29 cellular contexts compared by ENCODE assay signal in genomic region chr18:22273101-22274039, GRCh38.
"Had no signal": no experiment of that assay in that cellular context is flagged by ENCODE, and none has a peak within 500 bp of the region (broad histone marks: within the 10 kb centered on the region; RNA-seq: fewer than 3 reads in every experiment).

No MANE protein-coding gene starts in this region.

- H3K36me3 ChIP-seq: esophagus squamous epithelium, gastrocnemius medialis, heart right ventricle, left lung, lower lobe of right lung had no signal

- H3K9me3 ChIP-seq: gastrocnemius medialis, left lung, lower lobe of right lung, mucosa of descending colon had no signal

- H3K4me1 Mint-ChIP-seq: naive B cell had no signal

- DNase-seq: dermis blood vessel endothelial cell; dorsolateral prefrontal cortex; effector CD4-positive, alpha-beta T cell; effector memory CD4-positive, alpha-beta T cell; endodermal cell; erythroblast; esophagus squamous epithelium; foreskin fibroblast; foreskin melanocyte; gastrocnemius medialis; glutamatergic neuron; head of caudate nucleus; heart right ventricle; hippocampal formation; left cardiac atrium; left lung; left ventricle myocardium superior; lower lobe of right lung; mesenchymal stem cell; mucosa of descending colon; naive B cell; naive thymus-derived CD8-positive, alpha-beta T cell had no signal

- H3K4me3 ChIP-seq: coronary artery, dorsolateral prefrontal cortex, esophagus squamous epithelium, gastrocnemius medialis, heart right ventricle, left lung, lower lobe of right lung, mucosa of descending colon had no signal

- FAIRE-seq: endometrium, islet of Langerhans, keratinocyte had no signal

- H3K4me1 ChIP-seq: esophagus squamous epithelium, gastrocnemius medialis had no signal

- H3K4me3 Mint-ChIP-seq: endodermal cell; mesothelial cell of epicardium; naive thymus-derived CD8-positive, alpha-beta T cell had no signal

- H3K36me3 Mint-ChIP-seq: mesothelial cell of epicardium had no signal

- ATAC-seq: esophagus mucosa; gastrocnemius medialis; heart right ventricle; left cardiac atrium; left ventricle myocardium superior; mucosa of descending colon; naive thymus-derived CD8-positive, alpha-beta T cell had no signal

- H3K27ac ChIP-seq: coronary artery, dorsolateral prefrontal cortex, epithelial cell of prostate, esophagus squamous epithelium, gastrocnemius medialis, left lung, lower lobe of right lung had no signal

- H3K27ac Mint-ChIP-seq: endodermal cell, mesothelial cell of epicardium, naive B cell had no signal

- H3K27me3 ChIP-seq: gastrocnemius medialis, heart right ventricle, left lung had no signal
